ENCODE assay signal across 22 cellular contexts in genomic region chr2:11708106-11708505, GRCh38. TPM values are rescaled to one million over a fixed set of nuclear protein-coding genes. Genes with fewer than 3 reads are reported as not detected.
"Had no signal": no experiment of that assay in that cellular context is flagged by ENCODE, and none has a peak within 500 bp of the region (broad histone marks: within the 10 kb centered on the region; RNA-seq: fewer than 3 reads in every experiment).

No MANE protein-coding gene starts in this region.

- H3K36me3 Mint-ChIP-seq: activated naive CD8-positive, alpha-beta T cell treated with anti-CD3 and anti-CD28 coated beads for 36 hours; memory B cell; naive thymus-derived CD8-positive, alpha-beta T cell had no signal

- H3K9me3 ChIP-seq: breast epithelium, transverse colon had no signal

- H3K27ac Mint-ChIP-seq: activated CD4-positive, alpha-beta T cell treated with anti-CD3 and anti-CD28 coated beads, Interleukin-2, amount 10 ng/mL, durations not matched to agents 24 days and 14 days; activated naive CD8-positive, alpha-beta T cell treated with anti-CD3 and anti-CD28 coated beads for 36 hours; effector memory CD8-positive, alpha-beta T cell; memory B cell; naive thymus-derived CD8-positive, alpha-beta T cell; progenitor cell of endocrine pancreas had no signal

- H3K4me1 Mint-ChIP-seq: activated CD4-positive, alpha-beta T cell treated with anti-CD3 and anti-CD28 coated beads, Interleukin-2, amount 10 ng/mL, durations not matched to agents 24 days and 14 days; memory B cell; naive thymus-derived CD8-positive, alpha-beta T cell had no signal

- H3K27ac ChIP-seq: breast epithelium, transverse colon had no signal

- H3K27me3 Mint-ChIP-seq: activated naive CD8-positive, alpha-beta T cell treated with anti-CD3 and anti-CD28 coated beads for 36 hours; naive thymus-derived CD8-positive, alpha-beta T cell had no signal

- H3K4me3 Mint-ChIP-seq: activated CD4-positive, alpha-beta T cell treated with anti-CD3 and anti-CD28 coated beads, Interleukin-2, amount 10 ng/mL, durations not matched to agents 24 days and 14 days; activated naive CD8-positive, alpha-beta T cell treated with anti-CD3 and anti-CD28 coated beads for 36 hours; effector memory CD8-positive, alpha-beta T cell; memory B cell; naive thymus-derived CD8-positive, alpha-beta T cell had no signal

- FAIRE-seq: kidney, small intestine had no signal

- H3K9me3 Mint-ChIP-seq: activated CD4-positive, alpha-beta T cell treated with anti-CD3 and anti-CD28 coated beads, Interleukin-2, amount 10 ng/mL, durations not matched to agents 24 days and 14 days; activated naive CD8-positive, alpha-beta T cell treated with anti-CD3 and anti-CD28 coated beads for 36 hours; effector memory CD8-positive, alpha-beta T cell; memory B cell had no signal

- H3K36me3 ChIP-seq: breast epithelium, transverse colon had no signal

- H3K4me3 ChIP-seq: breast epithelium, transverse colon had no signal

- ATAC-seq: effector memory CD8-positive, alpha-beta T cell; left ventricle myocardium superior; naive thymus-derived CD8-positive, alpha-beta T cell; right cardiac atrium; stimulated activated naive CD8-positive, alpha-beta T cell treated with anti-CD3 and anti-CD28 coated beads, Interleukin-15, Interleukin-2, amounts not matched to agents 100 U/mL and 50 U/mL, for 24 hours had no signal

- DNase-seq: activated CD4-positive, alpha-beta T cell treated with anti-CD3 and anti-CD28 coated beads, Interleukin-2, amount 10 ng/mL, durations not matched to agents 24 days and 14 days; activated CD4-positive, CD25-positive, alpha-beta regulatory T cell; activated naive CD8-positive, alpha-beta T cell treated with anti-CD3 and anti-CD28 coated beads for 36 hours; cerebellar nuclear complex; dermis blood vessel endothelial cell; effector memory CD8-positive, alpha-beta T cell; hippocampal formation; kidney; left ventricle myocardium superior; naive thymus-derived CD8-positive, alpha-beta T cell; nucleus accumbens; right cardiac atrium; small intestine; stimulated activated CD4-positive, alpha-beta T cell treated with anti-CD3 and anti-CD28 coated beads, Interleukin-4, amount 100 ng/mL, for 24 hours; stimulated activated naive CD8-positive, alpha-beta T cell treated with anti-CD3 and anti-CD28 coated beads, Interleukin-15, Interleukin-2, amounts not matched to agents 100 U/mL and 50 U/mL, for 24 hours; T-helper 2 cell; transverse colon had no signal

- H3K27me3 ChIP-seq: breast epithelium, transverse colon had no signal

RNA-seq across cellular contexts. Expression of gene NTSR2, which starts 38.1 kb away (rescaled TPM):
- total RNA-seq: activated CD4-positive, alpha-beta T cell treated with anti-CD3 and anti-CD28 coated beads, Interleukin-2, amount 10 ng/mL, durations not matched to agents 24 days and 14 days; activated naive CD8-positive, alpha-beta T cell treated with anti-CD3 and anti-CD28 coated beads for 36 hours; dermis blood vessel endothelial cell; glomerular endothelial cell; kidney; left ventricle myocardium superior; mucosa of gallbladder; naive thymus-derived CD8-positive, alpha-beta T cell; progenitor cell of endocrine pancreas; transverse colon had no signal
- polyA plus RNA-seq: naive thymus-derived CD8-positive, alpha-beta T cell had no signal
